ENCODE assay signal across 9 cellular contexts in the genomic region with DNA sequence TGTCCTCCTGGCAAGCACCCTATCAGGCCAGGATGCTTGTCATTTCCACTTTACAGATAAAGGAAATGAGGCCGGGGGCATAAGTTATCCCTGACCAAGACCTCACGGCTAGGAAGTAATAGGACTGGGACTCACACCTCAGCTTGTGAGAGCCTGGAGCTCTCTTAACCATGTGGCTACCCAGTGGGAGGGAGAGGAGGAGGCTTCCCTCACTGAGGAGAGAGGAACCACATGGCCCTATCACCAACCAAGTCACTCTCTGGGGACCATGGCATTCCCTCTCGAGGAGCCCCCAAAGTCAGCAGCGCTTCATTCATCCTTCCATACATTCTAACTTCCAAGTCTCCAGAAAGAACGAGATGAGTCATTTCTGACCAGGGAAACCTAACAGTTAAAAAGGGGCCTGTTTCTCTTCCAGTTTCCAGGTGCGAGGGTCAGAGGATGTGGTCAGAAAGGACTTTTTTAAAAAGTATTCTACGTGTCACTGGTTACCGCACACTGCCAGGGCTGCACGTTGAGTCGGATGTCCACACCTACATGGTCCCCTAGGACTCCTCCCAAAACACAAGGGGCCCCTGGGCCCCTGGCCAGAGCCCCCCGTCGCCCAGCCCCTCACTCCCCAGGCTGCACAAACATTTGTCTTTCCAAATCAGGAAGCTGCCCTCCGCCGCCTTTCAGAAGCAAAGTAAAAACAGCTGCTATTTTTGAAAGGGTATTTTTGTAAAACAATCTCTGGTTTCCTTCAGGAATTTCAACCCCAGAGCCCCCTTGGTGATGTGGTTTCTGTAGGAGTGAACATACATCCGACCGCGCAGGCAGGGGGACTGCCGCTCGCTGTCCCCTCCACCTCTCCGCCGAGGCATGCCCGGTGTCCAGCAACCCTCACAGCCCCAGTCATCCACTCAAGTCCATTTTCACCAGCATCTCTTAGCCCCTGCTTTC.
A peak's percentile ranks its signal among the peaks of the same experiment; 100 is the strongest.
DNase-seq lines count a peak whose midpoint lies in the region; ATAC-seq and TF ChIP-seq lines count a peak whose summit lies in the region.
"Had no signal": no experiment of that assay in that cellular context is flagged by ENCODE, and none has a peak within 500 bp of the region (broad histone marks: within the 10 kb centered on the region; RNA-seq: fewer than 3 reads in every experiment).

No MANE protein-coding gene starts in this region.

- H3K4me3 Mint-ChIP-seq in activated CD4-positive, alpha-beta T cell treated with anti-CD3 and anti-CD28 coated beads, Interleukin-2, amount 10 ng/mL, durations not matched to agents 24 days and 14 days, result peak overlapping the region; percentile 34
- peak overlapping the region; percentile 73 to 80 for H3K4me3 Mint-ChIP-seq in stimulated activated naive B cell treated with anti-CD40 and anti-IgM and Interleukin-4, amounts not matched to agents 10 μg/mL and 1 μg/mL and 100 μg/mL, for 72 hours

- H3K36me3 Mint-ChIP-seq in activated CD4-positive, alpha-beta T cell treated with anti-CD3 and anti-CD28 coated beads, Interleukin-2, amount 10 ng/mL, durations not matched to agents 24 days and 14 days (ENCODE audit: low read depth), result peaks cover 2% of the 10 kb centered on the region
- H3K36me3 Mint-ChIP-seq in stimulated activated naive B cell treated with anti-CD40 and anti-IgM and Interleukin-4, amounts not matched to agents 10 μg/mL and 1 μg/mL and 100 μg/mL, for 72 hours, result peaks cover 2 to 5% of the 10 kb centered on the region in 2 donors

- intact Hi-C loops in activated CD4-positive, alpha-beta T cell treated with anti-CD3 and anti-CD28 coated beads, Interleukin-2, amount 10 ng/mL, durations not matched to agents 24 days and 14 days (cut with micrococcal nuclease), result loop anchor here (10.0 kb wide), 1 partner anchor 227 kb away; no protein-coding TSS in a partner anchor

- peaks cover 7% of the 10 kb centered on the region for H3K27me3 Mint-ChIP-seq in activated CD4-positive, alpha-beta T cell treated with anti-CD3 and anti-CD28 coated beads, Interleukin-2, amount 10 ng/mL, durations not matched to agents 24 days and 14 days
- peaks cover 7 to 17% of the 10 kb centered on the region in 2 donors for H3K27me3 Mint-ChIP-seq in stimulated activated naive B cell treated with anti-CD40 and anti-IgM and Interleukin-4, amounts not matched to agents 10 μg/mL and 1 μg/mL and 100 μg/mL, for 72 hours

- peak; percentile 68 for DNase-seq in activated CD4-positive, alpha-beta T cell treated with anti-CD3 and anti-CD28 coated beads, Interleukin-2, amount 10 ng/mL, durations not matched to agents 24 days and 14 days
- no peak for DNase-seq in activated CD4-positive, alpha-beta T cell treated with anti-CD3 and anti-CD28 coated beads, Interleukin-2, amount 50 U/mL, for 1 hour
- DNase-seq in astrocyte of the spinal cord (ENCODE audit: low read depth, low spot score) (peak; percentile 73), DMS 273 treated with DMSO at 0.1 percent for 48 hours (lab: John Stamatoyannopoulos, UW) (no peak), SHP77 treated with DMSO at 0.1 percent for 48 hours (lab: John Stamatoyannopoulos, UW) (no peak)
- peak; percentile 58 for DNase-seq in stimulated activated naive B cell treated with anti-CD40 and anti-IgM and Interleukin-4, amounts not matched to agents 10 μg/mL and 1 μg/mL and 100 μg/mL, for 72 hours
- DNase-seq in activated CD4-positive, alpha-beta T cell treated with anti-CD3 and anti-CD28 coated beads, Interleukin-2, amount 50 U/mL, for 4 hours, result no peak
- DNase-seq: stimulated activated CD4-positive, alpha-beta T cell treated with anti-CD3 and anti-CD28 coated beads, Interleukin-2, amount 100 ng/mL, for 48 hours had no signal

- in situ Hi-C loops in astrocyte of the spinal cord (cut with HindIII; ENCODE audit: low sequenced_read_pairs), result no loop called here

- peaks cover 7% of the 10 kb centered on the region for H3K9me3 Mint-ChIP-seq in activated CD4-positive, alpha-beta T cell treated with anti-CD3 and anti-CD28 coated beads, Interleukin-2, amount 10 ng/mL, durations not matched to agents 24 days and 14 days
- H3K9me3 Mint-ChIP-seq in stimulated activated naive B cell treated with anti-CD40 and anti-IgM and Interleukin-4, amounts not matched to agents 10 μg/mL and 1 μg/mL and 100 μg/mL, for 72 hours, result peaks cover 2 to 9% of the 10 kb centered on the region in 2 donors

- no peak overlapping the region for H3K27ac Mint-ChIP-seq in activated CD4-positive, alpha-beta T cell treated with anti-CD3 and anti-CD28 coated beads, Interleukin-2, amount 10 ng/mL, durations not matched to agents 24 days and 14 days
- H3K27ac Mint-ChIP-seq in stimulated activated naive B cell treated with anti-CD40 and anti-IgM and Interleukin-4, amounts not matched to agents 10 μg/mL and 1 μg/mL and 100 μg/mL, for 72 hours, result peak overlapping the region; percentile 87

- no peak overlapping the region for H3K4me3 ChIP-seq in astrocyte of the spinal cord (ENCODE audit: low read depth, low read length)

- peaks cover 23% of the 10 kb centered on the region for H3K4me1 Mint-ChIP-seq in activated CD4-positive, alpha-beta T cell treated with anti-CD3 and anti-CD28 coated beads, Interleukin-2, amount 10 ng/mL, durations not matched to agents 24 days and 14 days
- H3K4me1 Mint-ChIP-seq in stimulated activated naive B cell treated with anti-CD40 and anti-IgM and Interleukin-4, amounts not matched to agents 10 μg/mL and 1 μg/mL and 100 μg/mL, for 72 hours, result peaks cover 40 to 50% of the 10 kb centered on the region in 2 donors

- no peak for TF ChIP-seq CTCF in astrocyte of the spinal cord (IDR thresholded peaks at IDR 0.05; ENCODE audit: low read depth, low read length)

- ATAC-seq in HG03060 (IDR thresholded peaks at IDR 0.05; ENCODE audit: low read depth, unreplicated experiment), result peak; percentile 35
- peak; percentile 72 to 76 for ATAC-seq in stimulated activated naive B cell treated with anti-CD40 and anti-IgM and Interleukin-4, amounts not matched to agents 10 μg/mL and 1 μg/mL and 100 μg/mL, for 72 hours (replicated peaks)

Comparison
In these comparisons a context has a peak if more than half of its experiments do, and no peak if none do; other contexts are left out.
1. DNase-seq: peak in activated CD4-positive, alpha-beta T cell treated with anti-CD3 and anti-CD28 coated beads, Interleukin-2, amount 10 ng/mL, durations not matched to agents 24 days and 14 days (single experiment), astrocyte of the spinal cord (single experiment) and stimulated activated naive B cell treated with anti-CD40 and anti-IgM and Interleukin-4, amounts not matched to agents 10 μg/mL and 1 μg/mL and 100 μg/mL, for 72 hours (single experiment); none in activated CD4-positive, alpha-beta T cell treated with anti-CD3 and anti-CD28 coated beads, Interleukin-2, amount 50 U/mL, for 1 hour (single experiment), DMS 273 treated with DMSO at 0.1 percent for 48 hours (single experiment), activated CD4-positive, alpha-beta T cell treated with anti-CD3 and anti-CD28 coated beads, Interleukin-2, amount 50 U/mL, for 4 hours (0 of 2) and SHP77 treated with DMSO at 0.1 percent for 48 hours (single experiment).